In genomic region chr12:64603183-64603841, GRCh38 we compare ENCODE assay signal across 20 cellular contexts.
"Had no signal": no experiment of that assay in that cellular context is flagged by ENCODE, and none has a peak within 500 bp of the region (broad histone marks: within the 10 kb centered on the region; RNA-seq: fewer than 3 reads in every experiment).

No MANE protein-coding gene starts in this region.

- H3K4me1 Mint-ChIP-seq: memory B cell, nephron had no signal

- H3K27ac Mint-ChIP-seq: activated CD4-positive, alpha-beta memory T cell treated with anti-CD3 and anti-CD28 coated beads for 36 hours; activated naive CD8-positive, alpha-beta T cell; activated T-helper 1 cell treated with anti-CD3 and anti-CD28 coated beads, Interleukin-12 subunit alpha, Interleukin-12 subunit beta, Interleukin-2, Interleukin-4 antibody, amounts not matched to agents 30 ng/mL and 10 ng/mL and 1 ng/mL, durations not matched to agents 14 hours and 24 hours and 36 hours; memory B cell; nephron; stimulated activated naive B cell treated with anti-CD40 and anti-IgM and Interleukin-4, amounts not matched to agents 10 μg/mL and 1 μg/mL and 100 μg/mL, for 72 hours; T-helper 17 cell; type B pancreatic cell had no signal

- H3K9me3 Mint-ChIP-seq: activated CD4-positive, alpha-beta memory T cell treated with anti-CD3 and anti-CD28 coated beads for 36 hours; activated T-helper 1 cell treated with anti-CD3 and anti-CD28 coated beads, Interleukin-12 subunit alpha, Interleukin-12 subunit beta, Interleukin-2, Interleukin-4 antibody, amounts not matched to agents 30 ng/mL and 10 ng/mL and 1 ng/mL, durations not matched to agents 14 hours and 24 hours and 36 hours; memory B cell; nephron; stimulated activated naive B cell treated with anti-CD40 and anti-IgM and Interleukin-4, amounts not matched to agents 10 μg/mL and 1 μg/mL and 100 μg/mL, for 72 hours; type B pancreatic cell had no signal

- H3K4me3 Mint-ChIP-seq: activated CD4-positive, alpha-beta memory T cell treated with anti-CD3 and anti-CD28 coated beads for 36 hours; activated naive CD8-positive, alpha-beta T cell; activated T-helper 1 cell treated with anti-CD3 and anti-CD28 coated beads, Interleukin-12 subunit alpha, Interleukin-12 subunit beta, Interleukin-2, Interleukin-4 antibody, amounts not matched to agents 30 ng/mL and 10 ng/mL and 1 ng/mL, durations not matched to agents 14 hours and 24 hours and 36 hours; memory B cell; nephron; stimulated activated naive B cell treated with anti-CD40 and anti-IgM and Interleukin-4, amounts not matched to agents 10 μg/mL and 1 μg/mL and 100 μg/mL, for 72 hours; T-helper 17 cell; type B pancreatic cell had no signal

- H3K36me3 ChIP-seq: adrenal gland, esophagus muscularis mucosa, sigmoid colon, vagina had no signal

- H3K4me1 ChIP-seq: adrenal gland, esophagus muscularis mucosa, sigmoid colon, testis, vagina had no signal

- H3K27me3 ChIP-seq: adrenal gland, esophagus muscularis mucosa, sigmoid colon, testis, vagina had no signal

- H3K9me3 ChIP-seq: adrenal gland, esophagus muscularis mucosa, sigmoid colon, testis, vagina had no signal

- H3K4me3 ChIP-seq: adrenal gland, coronary artery, esophagus muscularis mucosa, sigmoid colon, testis, vagina had no signal

- H3K27ac ChIP-seq: adrenal gland, coronary artery, esophagus muscularis mucosa, sigmoid colon, testis, vagina had no signal

- DNase-seq: activated CD4-positive, alpha-beta memory T cell treated with anti-CD3 and anti-CD28 coated beads for 36 hours; activated CD4-positive, alpha-beta T cell treated with anti-CD3 and anti-CD28 coated beads for 48 hours; activated gamma-delta T cell treated with Interleukin-2 at 50 U/mL for 16 hours; adrenal gland; cerebellar nuclear complex; hypothalamus; sigmoid colon; stimulated activated CD4-positive, alpha-beta T cell treated with anti-CD3 and anti-CD28 coated beads, Interleukin-2, amount 100 ng/mL, for 48 hours; stimulated activated CD8-positive, alpha-beta memory T cell treated with anti-CD3 and anti-CD28 coated beads, Interleukin-4, amount 100 ng/mL, for 48 hours; stimulated activated naive B cell treated with anti-CD40 and anti-IgM and Interleukin-4, amounts not matched to agents 10 μg/mL and 1 μg/mL and 100 μg/mL, for 72 hours; T-helper 17 cell; testis had no signal

- ATAC-seq: stimulated activated naive B cell treated with anti-CD40 and anti-IgM and Interleukin-4, amounts not matched to agents 10 μg/mL and 1 μg/mL and 100 μg/mL, for 72 hours; T-helper 17 cell had no signal

- H3K27me3 Mint-ChIP-seq: activated CD4-positive, alpha-beta memory T cell treated with anti-CD3 and anti-CD28 coated beads for 36 hours; activated naive CD8-positive, alpha-beta T cell; memory B cell; stimulated activated naive B cell treated with anti-CD40 and anti-IgM and Interleukin-4, amounts not matched to agents 10 μg/mL and 1 μg/mL and 100 μg/mL, for 72 hours; T-helper 17 cell; type B pancreatic cell had no signal

- H3K36me3 Mint-ChIP-seq: activated CD4-positive, alpha-beta memory T cell treated with anti-CD3 and anti-CD28 coated beads for 36 hours; activated naive CD8-positive, alpha-beta T cell; memory B cell; stimulated activated naive B cell treated with anti-CD40 and anti-IgM and Interleukin-4, amounts not matched to agents 10 μg/mL and 1 μg/mL and 100 μg/mL, for 72 hours; type B pancreatic cell had no signal
